In genomic region chr3:115292677-115293076, GRCh38 we compare ENCODE assay signal across 34 cellular contexts.
DNase-seq lines count a peak whose midpoint lies in the region; ATAC-seq and TF ChIP-seq lines count a peak whose summit lies in the region.
"Had no signal": no experiment of that assay in that cellular context is flagged by ENCODE, and none has a peak within 500 bp of the region (broad histone marks: within the 10 kb centered on the region; RNA-seq: fewer than 3 reads in every experiment).

No MANE protein-coding gene starts in this region.

- H3K9me3 ChIP-seq in HAP-1: no peaks in the 10 kb centered on the region
- H3K9me3 ChIP-seq in ascending aorta: no peaks in the 10 kb centered on the region
- H3K9me3 ChIP-seq in neural cell (ENCODE audit: low read length): no peaks in the 10 kb centered on the region
- H3K9me3 ChIP-seq in body of pancreas: no peaks in the 10 kb centered on the region
- no peaks in the 10 kb centered on the region for H3K9me3 ChIP-seq in A673 (ENCODE audit: low read depth, low read length, poor library complexity, severe bottlenecking)
- H3K9me3 ChIP-seq: A549; BE2C; BLaER1; BLaER1 treated with 17β-estradiol and CSF1 and Interleukin-3, amounts not matched to agents 10 nM and 100 nM; Caco-2 had no signal

- no peak overlapping the region for H3K27ac Mint-ChIP-seq in activated naive CD8-positive, alpha-beta T cell treated with anti-CD3 and anti-CD28 coated beads, Interleukin-2, amount 50 U/mL, for 24 hours
- H3K27ac Mint-ChIP-seq: B cell; CD14-positive monocyte; CD4-positive, alpha-beta memory T cell; CD4-positive, alpha-beta T cell; CD8-positive, alpha-beta memory T cell; CD8-positive, alpha-beta T cell had no signal

- TF ChIP-seq POLR2A in body of pancreas (IDR thresholded peaks at IDR 0.05): no peak

- peak overlapping the region; percentile 3 for H3K9ac ChIP-seq in neural cell (ENCODE audit: low read length)
- H3K9ac ChIP-seq: BLaER1; BLaER1 treated with 17β-estradiol and CSF1 and Interleukin-3, amounts not matched to agents 10 nM and 100 nM had no signal

- intact Hi-C loops in ascending aorta (cut with DNase I) (no loop called here), body of pancreas (cut with DNase I) (no loop called here), A673 (cut with micrococcal nuclease; ENCODE audit: unreplicated experiment) (no loop called here)

- peak; percentile 86 for TF ChIP-seq EP300 in neural cell (conservative IDR thresholded peaks at IDR 0.05; ENCODE audit: poor library complexity, severe bottlenecking)

- no peaks in the 10 kb centered on the region for H3K27me3 Mint-ChIP-seq in activated naive CD8-positive, alpha-beta T cell treated with anti-CD3 and anti-CD28 coated beads, Interleukin-2, amount 50 U/mL, for 24 hours
- H3K27me3 Mint-ChIP-seq: CD4-positive, alpha-beta memory T cell; CD4-positive, alpha-beta T cell; CD4-positive, CD25-positive, alpha-beta regulatory T cell; CD8-positive, alpha-beta memory T cell had no signal

- ATAC-seq in activated naive CD8-positive, alpha-beta T cell treated with anti-CD3 and anti-CD28 coated beads, Interleukin-2, amount 50 U/mL, for 24 hours: no peak
- ATAC-seq in body of pancreas (no peak), GM19395 (IDR thresholded peaks at IDR 0.05; ENCODE audit: unreplicated experiment) (no peak)
- ATAC-seq: A549; CD8-positive, alpha-beta T cell had no signal

- in situ Hi-C loops in HAP-1 (cut with MboI; ENCODE audit: low sequenced_read_pairs): no loop called here

- H3K79me2 ChIP-seq in neural cell (replicated peaks; ENCODE audit: insufficient read depth, low read length): no peaks in the 10 kb centered on the region

- WGBS in body of pancreas, 2 donors: 60 to 77% methylated on average over 2 of the region's 2 CpGs

- no peak overlapping the region for H3K4me3 ChIP-seq in HAP-1
- H3K4me3 ChIP-seq in ascending aorta: no peak overlapping the region
- no peak overlapping the region for H3K4me3 ChIP-seq in neural cell (ENCODE audit: low read length)
- no peak overlapping the region for H3K4me3 ChIP-seq in body of pancreas
- no peak overlapping the region for H3K4me3 ChIP-seq in A673 (ENCODE audit: low read depth, low read length, poor library complexity, severe bottlenecking)
- H3K4me3 ChIP-seq: A549; BLaER1; BLaER1 treated with 17β-estradiol and CSF1 and Interleukin-3, amounts not matched to agents 10 nM and 100 nM had no signal

- no peaks in the 10 kb centered on the region for H3K36me3 Mint-ChIP-seq in activated naive CD8-positive, alpha-beta T cell treated with anti-CD3 and anti-CD28 coated beads, Interleukin-2, amount 50 U/mL, for 24 hours (ENCODE audit: low read depth)
- H3K36me3 Mint-ChIP-seq: CD14-positive monocyte; CD4-positive, alpha-beta memory T cell; CD4-positive, CD25-positive, alpha-beta regulatory T cell; CD8-positive, alpha-beta T cell had no signal

- DNase-seq in COLO829 (ENCODE audit: low spot score) (peak; percentile 22), HAP-1 (ENCODE audit: low spot score in 2 of 2) (peak; percentile 19 to 78), ascending aorta (ENCODE audit: low spot score in 2 of 2) (no peak), body of pancreas (no peak), A673 (ENCODE audit: low spot score) (no peak)
- no peak for DNase-seq in activated naive CD8-positive, alpha-beta T cell treated with anti-CD3 and anti-CD28 coated beads, Interleukin-2, amount 50 U/mL, for 24 hours
- DNase-seq: 8988T; ACHN; AML-193; BE2C; Caco-2; Calu3; CD4-positive, alpha-beta memory T cell; CD4-positive, alpha-beta T cell; CD4-positive, CD25-positive, alpha-beta regulatory T cell; CD8-positive, alpha-beta memory T cell; CD8-positive, alpha-beta T cell; COR-L47; DMS 273 treated with DMSO at 0.1 percent for 48 hours; DMS153; DMS53; DMS79; DMS79 treated with DMSO at 0.1 percent for 48 hours; DND-41; EL had no signal

- H3K36me3 ChIP-seq in HAP-1 (replicated peaks) (no peaks in the 10 kb centered on the region), ascending aorta (no peaks in the 10 kb centered on the region), neural cell (ENCODE audit: insufficient read depth, low read length) (no peaks in the 10 kb centered on the region), body of pancreas (replicated peaks in 1 of 2; ENCODE audit: insufficient read depth in 1 of 2, low read depth in 2 of 2) (no peaks in the 10 kb centered on the region), A673 (ENCODE audit: insufficient read depth, low read length, poor library complexity, severe bottlenecking) (no peaks in the 10 kb centered on the region)
- H3K36me3 ChIP-seq: BE2C; BLaER1; BLaER1 treated with 17β-estradiol and CSF1 and Interleukin-3, amounts not matched to agents 10 nM and 100 nM had no signal

- no peak for TF ChIP-seq CTCF in ascending aorta (IDR thresholded peaks at IDR 0.05)
- TF ChIP-seq CTCF in neural cell (IDR thresholded peaks at IDR 0.05; ENCODE audit: poor library complexity, severe bottlenecking): no peak
- no peak for TF ChIP-seq CTCF in body of pancreas (IDR thresholded peaks at IDR 0.05)
- no peak for TF ChIP-seq CTCF in A673 (conservative IDR thresholded peaks at IDR 0.05; ENCODE audit: low read depth, low read length)

- H3K9me2 ChIP-seq in neural cell (ENCODE audit: insufficient read depth, low read length): no peaks in the 10 kb centered on the region

- no peaks in the 10 kb centered on the region for H3K9me3 Mint-ChIP-seq in activated naive CD8-positive, alpha-beta T cell treated with anti-CD3 and anti-CD28 coated beads, Interleukin-2, amount 50 U/mL, for 24 hours
- H3K9me3 Mint-ChIP-seq: CD4-positive, alpha-beta memory T cell; CD4-positive, alpha-beta T cell; CD8-positive, alpha-beta memory T cell; CD8-positive, alpha-beta T cell had no signal

- H2AFZ ChIP-seq in neural cell (ENCODE audit: low read depth, low read length): no peak overlapping the region

- H3K4me2 ChIP-seq in neural cell (ENCODE audit: low read length): no peak overlapping the region
- H3K4me2 ChIP-seq: A549; BLaER1; BLaER1 treated with 17β-estradiol and CSF1 and Interleukin-3, amounts not matched to agents 10 nM and 100 nM had no signal

- BruUV-seq in A673 (replicated peaks; lab: Mats Ljungman, UMichigan): no TSS peak

- no peak for TF ChIP-seq RAD21 in neural cell (conservative IDR thresholded peaks at IDR 0.05)

- H4K20me1 ChIP-seq in neural cell (ENCODE audit: insufficient read depth): no peaks in the 10 kb centered on the region
- H4K20me1 ChIP-seq: BLaER1; BLaER1 treated with 17β-estradiol and CSF1 and Interleukin-3, amounts not matched to agents 10 nM and 100 nM had no signal

- H3K27ac ChIP-seq in ascending aorta (peak overlapping the region; percentile 30 to 31), neural cell (ENCODE audit: low read length) (peak overlapping the region; percentile 66), body of pancreas (no peak overlapping the region), A673 (ENCODE audit: low read depth, low read length, poor library complexity, severe bottlenecking) (no peak overlapping the region)
- H3K27ac ChIP-seq: 22Rv1; A549; BLaER1; BLaER1 treated with 17β-estradiol and CSF1 and Interleukin-3, amounts not matched to agents 10 nM and 100 nM; C4-2B had no signal

- no peaks in the 10 kb centered on the region for H3K27me3 ChIP-seq in HAP-1 (ENCODE audit: low read depth)
- no peaks in the 10 kb centered on the region for H3K27me3 ChIP-seq in ascending aorta
- H3K27me3 ChIP-seq in neural cell (ENCODE audit: insufficient read depth, low read depth, low read length): no peaks in the 10 kb centered on the region
- no peaks in the 10 kb centered on the region for H3K27me3 ChIP-seq in body of pancreas
- no peaks in the 10 kb centered on the region for H3K27me3 ChIP-seq in A673 (replicated peaks; ENCODE audit: insufficient read depth, low read depth, low read length, poor library complexity)
- H3K27me3 ChIP-seq: BE2C; BLaER1; BLaER1 treated with 17β-estradiol and CSF1 and Interleukin-3, amounts not matched to agents 10 nM and 100 nM had no signal

- H3K4me1 ChIP-seq in HAP-1 (peaks cover 12% of the 10 kb centered on the region), ascending aorta (peaks cover 0 to 8% of the 10 kb centered on the region in 2 donors), body of pancreas (no peaks in the 10 kb centered on the region), A673 (ENCODE audit: insufficient read depth, low read length, poor library complexity, severe bottlenecking) (no peaks in the 10 kb centered on the region)
- H3K4me1 ChIP-seq: A549; BE2C; BLaER1; BLaER1 treated with 17β-estradiol and CSF1 and Interleukin-3, amounts not matched to agents 10 nM and 100 nM; Caco-2 had no signal

- H3K4me3 Mint-ChIP-seq in activated naive CD8-positive, alpha-beta T cell treated with anti-CD3 and anti-CD28 coated beads, Interleukin-2, amount 50 U/mL, for 24 hours: no peak overlapping the region
- H3K4me3 Mint-ChIP-seq: B cell; CD14-positive monocyte; CD4-positive, alpha-beta memory T cell; CD4-positive, alpha-beta T cell; CD4-positive, CD25-positive, alpha-beta regulatory T cell; CD8-positive, alpha-beta memory T cell; CD8-positive, alpha-beta T cell had no signal

- POLR2A ChIA-PET in A673 (lab: Charles Lee; ENCODE audit: low non-redundant PET): no interaction called here

- H3K4me1 Mint-ChIP-seq in activated naive CD8-positive, alpha-beta T cell treated with anti-CD3 and anti-CD28 coated beads, Interleukin-2, amount 50 U/mL, for 24 hours: no peaks in the 10 kb centered on the region
- H3K4me1 Mint-ChIP-seq: B cell; CD14-positive monocyte; CD4-positive, alpha-beta memory T cell; CD4-positive, CD25-positive, alpha-beta regulatory T cell; CD8-positive, alpha-beta memory T cell had no signal

- no peaks in the 10 kb centered on the region for H3F3A ChIP-seq in neural cell (ENCODE audit: insufficient read depth, low read length, poor library complexity, severe bottlenecking)

- CTCF ChIA-PET in A673 (lab: Charles Lee): no interaction called here

TF ChIP-seq in neural cell, 6 proteins besides CTCF, POLR2A, EP300 and RAD21:
- TF ChIP-seq TAF1 (IDR thresholded peaks at IDR 0.05; ENCODE audit: low read depth) (no peak), POLR2AphosphoS5 (IDR thresholded peaks at IDR 0.05) (peak; percentile 70)

Comparison
In these comparisons a context has a peak if more than half of its experiments do, and no peak if none do; other contexts are left out.
1. DNase-seq: peak in COLO829 (single experiment) and HAP-1 (2 of 2); none in ascending aorta (0 of 2), activated naive CD8-positive, alpha-beta T cell treated with anti-CD3 and anti-CD28 coated beads, Interleukin-2, amount 50 U/mL, for 24 hours (single experiment), body of pancreas (0 of 4) and A673 (single experiment).
2. H3K27ac ChIP-seq: peak in ascending aorta (2 of 2) and neural cell (single experiment); none in body of pancreas (0 of 4) and A673 (single experiment).